Comparison of ENCODE assay signal across 15 cellular contexts in the genomic region with DNA sequence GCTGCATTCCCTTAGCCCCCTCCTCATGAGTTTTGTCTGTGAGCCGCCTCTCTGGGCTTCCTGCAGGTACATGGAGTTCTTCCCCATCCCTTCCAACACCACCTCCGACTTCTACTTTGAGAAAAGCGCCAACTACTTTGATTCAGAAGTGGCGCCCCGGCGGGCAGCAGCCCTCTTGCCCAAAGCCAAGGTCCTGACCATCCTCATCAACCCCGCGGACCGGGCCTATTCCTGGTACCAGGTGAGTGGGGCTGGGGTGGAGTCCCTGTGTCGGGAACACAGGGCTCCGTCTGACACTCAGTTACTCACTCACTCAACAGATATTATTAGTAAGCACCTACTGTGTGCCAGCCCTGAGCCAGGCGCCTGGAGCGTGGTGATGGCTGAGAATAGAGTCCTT. TPM values are rescaled to one million over a fixed set of nuclear protein-coding genes. Genes with fewer than 3 reads are reported as not detected.
A peak's percentile ranks its signal among the peaks of the same experiment; 100 is the strongest.
DNase-seq lines count a peak whose midpoint lies in the region; ATAC-seq and TF ChIP-seq lines count a peak whose summit lies in the region.
"Had no signal": no experiment of that assay in that cellular context is flagged by ENCODE, and none has a peak within 500 bp of the region (broad histone marks: within the 10 kb centered on the region; RNA-seq: fewer than 3 reads in every experiment).

No MANE protein-coding gene starts in this region.

- H3K4me3 Mint-ChIP-seq in HFFc6 (peak overlapping the region; percentile 32; the same call in 1 of the 2 replicates), chondrocyte (ENCODE audit: unreplicated experiment) (no peak overlapping the region)
- no peak overlapping the region for H3K4me3 Mint-ChIP-seq in activated CD4-positive, alpha-beta memory T cell treated with anti-CD3 and anti-CD28 coated beads for 36 hours
- H3K4me3 Mint-ChIP-seq: B cell; CD14-positive monocyte; CD8-positive, alpha-beta memory T cell had no signal

- BruUV-seq in PC-9 (replicated peaks; lab: Mats Ljungman, UMichigan) = no TSS peak

- peaks cover 50% of the 10 kb centered on the region for H3K4me1 Mint-ChIP-seq in HFFc6 (ENCODE audit: low read depth)
- H3K4me1 Mint-ChIP-seq in chondrocyte (ENCODE audit: low read depth) = peaks cover 57% of the 10 kb centered on the region
- H3K4me1 Mint-ChIP-seq in activated CD4-positive, alpha-beta memory T cell treated with anti-CD3 and anti-CD28 coated beads for 36 hours (ENCODE audit: low read depth) = no peaks in the 10 kb centered on the region
- H3K4me1 Mint-ChIP-seq: CD8-positive, alpha-beta memory T cell had no signal

- H2AFZ ChIP-seq in osteoblast (ENCODE audit: low read length) (no peak overlapping the region), PC-9 (no peak overlapping the region)

- H3F3A ChIP-seq in PC-9 (ENCODE audit: insufficient read depth, low read depth) = peaks cover 10% of the 10 kb centered on the region; the same call in 1 of the 2 replicates

- H3K36me3 Mint-ChIP-seq in HFFc6 (ENCODE audit: low read depth) = peaks cover 57% of the 10 kb centered on the region
- peaks cover 45% of the 10 kb centered on the region for H3K36me3 Mint-ChIP-seq in chondrocyte (ENCODE audit: low read depth)
- no peaks in the 10 kb centered on the region for H3K36me3 Mint-ChIP-seq in activated CD4-positive, alpha-beta memory T cell treated with anti-CD3 and anti-CD28 coated beads for 36 hours
- H3K36me3 Mint-ChIP-seq: CD8-positive, alpha-beta memory T cell had no signal

- intact Hi-C loops in tibial artery (cut with DNase I; ENCODE audit: low total_unique reads) = no loop called here
- intact Hi-C loops in PC-9 (cut with micrococcal nuclease; ENCODE audit: unreplicated experiment) = no loop called here
- intact Hi-C loops in activated CD4-positive, alpha-beta memory T cell treated with anti-CD3 and anti-CD28 coated beads for 36 hours (cut with micrococcal nuclease) = no loop called here

- DNase-seq in HFFc6 = no peak
- DNase-seq in chondrocyte (ENCODE audit: low spot score) = no peak
- DNase-seq in osteoblast (ENCODE audit: insufficient read length, low spot score, missing footprints) = no peak
- no peak for DNase-seq in tibial artery
- DNase-seq in PC-9 = no peak
- no peak for DNase-seq in effector memory CD4-positive, alpha-beta T cell
- DNase-seq in activated CD4-positive, alpha-beta memory T cell treated with anti-CD3 and anti-CD28 coated beads for 36 hours = no peak
- DNase-seq: NCI-H1048, SIG-M5 had no signal

- peaks cover 87% of the 10 kb centered on the region for H3K36me3 ChIP-seq in osteoblast (ENCODE audit: insufficient read depth, low read length)
- peaks cover 52 to 94% (median 76%) of the 10 kb centered on the region in 3 donors for H3K36me3 ChIP-seq in tibial artery
- H3K36me3 ChIP-seq in PC-9 (ENCODE audit: low read depth) = peaks cover 3% of the 10 kb centered on the region; the same call in 1 of the 2 replicates
- H3K36me3 ChIP-seq in effector memory CD4-positive, alpha-beta T cell (ENCODE audit: control insufficient read depth, insufficient read depth, low read length) = no peaks in the 10 kb centered on the region

- H3K27me3 ChIP-seq in osteoblast (ENCODE audit: insufficient read depth, low read length) = no peaks in the 10 kb centered on the region
- H3K27me3 ChIP-seq in tibial artery = no peaks in the 10 kb centered on the region
- no peaks in the 10 kb centered on the region for H3K27me3 ChIP-seq in PC-9 (ENCODE audit: insufficient read depth, low read depth)
- H3K27me3 ChIP-seq in effector memory CD4-positive, alpha-beta T cell (replicated peaks; ENCODE audit: control insufficient read depth, insufficient read depth, low read length, poor library complexity, severe bottlenecking) = no peaks in the 10 kb centered on the region
- H3K27me3 ChIP-seq: Peyer's patch had no signal

- H3K9me2 ChIP-seq in PC-9 (ENCODE audit: insufficient read depth) = no peaks in the 10 kb centered on the region

- H4K20me1 ChIP-seq in osteoblast (ENCODE audit: insufficient read depth, low read length) (no peaks in the 10 kb centered on the region), PC-9 (ENCODE audit: insufficient read depth) (no peaks in the 10 kb centered on the region; the same call in 1 of the 2 replicates)

- H3K27ac Mint-ChIP-seq in HFFc6 = no peak overlapping the region; the same call in 1 of the 2 replicates
- H3K27ac Mint-ChIP-seq in chondrocyte (ENCODE audit: unreplicated experiment) = peak overlapping the region; percentile 91
- no peak overlapping the region for H3K27ac Mint-ChIP-seq in activated CD4-positive, alpha-beta memory T cell treated with anti-CD3 and anti-CD28 coated beads for 36 hours
- H3K27ac Mint-ChIP-seq: B cell; CD8-positive, alpha-beta memory T cell had no signal

- no peaks in the 10 kb centered on the region for H3K9me3 ChIP-seq in osteoblast (ENCODE audit: low read depth, low read length)
- no peaks in the 10 kb centered on the region for H3K9me3 ChIP-seq in tibial artery
- no peaks in the 10 kb centered on the region for H3K9me3 ChIP-seq in PC-9 (ENCODE audit: insufficient read depth, low read depth)
- H3K9me3 ChIP-seq in effector memory CD4-positive, alpha-beta T cell (ENCODE audit: control insufficient read depth, low read length) = no peaks in the 10 kb centered on the region
- H3K9me3 ChIP-seq: Peyer's patch had no signal

- CTCF ChIA-PET in PC-9 (lab: Charles Lee) = interaction anchor here (1.0 kb wide), 1 partner anchor 107 kb away, joined by 7 read pairs; no protein-coding TSS in a partner anchor
- CTCF ChIA-PET in activated CD4-positive, alpha-beta memory T cell treated with anti-CD3 and anti-CD28 coated beads for 36 hours (lab: Charles Lee) = interaction anchor here (0.5 to 2.7 kb wide), 20 partner anchors 9 to 579 kb away, joined by 3 to 16 read pairs (median 4); partner anchors contain the start of genes DCTN4 and NDST1

- H3K9me3 Mint-ChIP-seq in HFFc6 = no peaks in the 10 kb centered on the region
- H3K9me3 Mint-ChIP-seq in chondrocyte (ENCODE audit: low read depth) = no peaks in the 10 kb centered on the region
- no peaks in the 10 kb centered on the region for H3K9me3 Mint-ChIP-seq in activated CD4-positive, alpha-beta memory T cell treated with anti-CD3 and anti-CD28 coated beads for 36 hours
- H3K9me3 Mint-ChIP-seq: CD8-positive, alpha-beta memory T cell had no signal

- H3K79me2 ChIP-seq in osteoblast (ENCODE audit: insufficient read depth, low read length) (peaks cover 21% of the 10 kb centered on the region), PC-9 (ENCODE audit: low read depth) (no peaks in the 10 kb centered on the region)

- H3K27ac ChIP-seq in osteoblast (ENCODE audit: low read depth, low read length) (peak overlapping the region; percentile 62), tibial artery (peak overlapping the region; percentile 31 to 58), PC-9 (no peak overlapping the region)
- H3K27ac ChIP-seq in effector memory CD4-positive, alpha-beta T cell (ENCODE audit: insufficient read depth, low read length, poor library complexity, severe bottlenecking) = no peak overlapping the region
- H3K27ac ChIP-seq: SK-N-MC had no signal

- H3K4me2 ChIP-seq in osteoblast (ENCODE audit: insufficient read depth, low read length) (no peak overlapping the region), PC-9 (no peak overlapping the region)

- peaks cover 13% of the 10 kb centered on the region for H3K27me3 Mint-ChIP-seq in HFFc6 (ENCODE audit: insufficient read depth)
- no peaks in the 10 kb centered on the region for H3K27me3 Mint-ChIP-seq in chondrocyte (ENCODE audit: low read depth)
- no peaks in the 10 kb centered on the region for H3K27me3 Mint-ChIP-seq in activated CD4-positive, alpha-beta memory T cell treated with anti-CD3 and anti-CD28 coated beads for 36 hours
- H3K27me3 Mint-ChIP-seq: B cell had no signal

- H3K4me1 ChIP-seq in osteoblast (ENCODE audit: insufficient read depth, low read length) = peaks cover 29% of the 10 kb centered on the region
- H3K4me1 ChIP-seq in tibial artery = peaks cover 0 to 37% (median 22%) of the 10 kb centered on the region in 4 donors
- no peaks in the 10 kb centered on the region for H3K4me1 ChIP-seq in PC-9 (replicated peaks; ENCODE audit: insufficient read depth)
- H3K4me1 ChIP-seq in effector memory CD4-positive, alpha-beta T cell (ENCODE audit: control insufficient read depth, insufficient read depth, low read length, poor library complexity, severe bottlenecking) = no peaks in the 10 kb centered on the region

- TF ChIP-seq CTCF in HFFc6 (IDR thresholded peaks at IDR 0.05) = no peak
- no peak for TF ChIP-seq CTCF in chondrocyte (IDR thresholded peaks at IDR 0.05)
- TF ChIP-seq CTCF in osteoblast (IDR thresholded peaks at IDR 0.05; ENCODE audit: extremely low read depth, low read depth, low read length) = no peak
- TF ChIP-seq CTCF in tibial artery (IDR thresholded peaks at IDR 0.05) = no peak
- TF ChIP-seq CTCF in PC-9 (conservative IDR thresholded peaks at IDR 0.05) = no peak

- POLR2A ChIA-PET in PC-9 (lab: Charles Lee; ENCODE audit: unreplicated experiment) = no interaction called here
- POLR2A ChIA-PET in activated CD4-positive, alpha-beta memory T cell treated with anti-CD3 and anti-CD28 coated beads for 36 hours (lab: Charles Lee) = no interaction called here

- H3K4me3 ChIP-seq in osteoblast (ENCODE audit: insufficient read depth, low read length) (no peak overlapping the region), tibial artery (no peak overlapping the region), PC-9 (no peak overlapping the region)
- no peak overlapping the region for H3K4me3 ChIP-seq in effector memory CD4-positive, alpha-beta T cell (ENCODE audit: insufficient read depth, low read depth, low read length, poor library complexity, severe bottlenecking)
- H3K4me3 ChIP-seq: Peyer's patch, SK-N-MC had no signal

- ATAC-seq in GM18870 (IDR thresholded peaks at IDR 0.05; ENCODE audit: unreplicated experiment) = no peak

RNA-seq across cellular contexts. Expression of gene NDST1, which starts 37.3 kb away (rescaled TPM):
- total RNA-seq in HFFc6 (2021; fragmentation: NEBNext Ultra II Directional; extraction: Animal tissue kit (Norgen Biotek cat#: 25700)) = 100 to 1,000 TPM; 126 to 199 (median 147) TPM
- 223 to 229 TPM (median 228 TPM) in 3 replicates for total RNA-seq in chondrocyte
- total RNA-seq in osteoblast = 89.9 and 104 TPM in 2 replicates
- 94.3 and 100.0 TPM in 2 replicates for total RNA-seq in PC-9 (2021)
- total RNA-seq in activated CD4-positive, alpha-beta memory T cell treated with anti-CD3 and anti-CD28 coated beads for 36 hours = 1 to 10 TPM; 2.5 to 2.6 TPM

Comparison
In these comparisons a context has a peak if more than half of its experiments do, and no peak if none do; other contexts are left out.
1. H3K27ac ChIP-seq: peak in osteoblast (single experiment) and tibial artery (2 of 2); none in PC-9 (single experiment) and effector memory CD4-positive, alpha-beta T cell (single experiment).
2. RNA of gene NDST1, which starts 37.3 kb away (total RNA-seq): 223 to 229 TPM in chondrocyte, 126 to 199 TPM in HFFc6, 89.9 to 104 TPM in osteoblast and 94.3 to 100.0 TPM in PC-9; 2.5 to 2.6 TPM in activated CD4-positive, alpha-beta memory T cell treated with anti-CD3 and anti-CD28 coated beads for 36 hours; every median in the first group is over 10 times any median in the second.